In genomic region chr2:134118279-134119116, GRCh38 we compare ENCODE assay signal across 8 cellular contexts.
DNase-seq lines count a peak whose midpoint lies in the region; ATAC-seq and TF ChIP-seq lines count a peak whose summit lies in the region.

No MANE protein-coding gene starts in this region.

- no peaks in the 10 kb centered on the region for H3K9me3 ChIP-seq in adrenal gland (replicated peaks in 1 of 3)

- ATAC-seq in HG02798 (IDR thresholded peaks at IDR 0.05; ENCODE audit: poor library complexity, unreplicated experiment), result peak; percentile 41
- ATAC-seq in left cardiac atrium, result peak; percentile 45 to 51
- ATAC-seq in GM19324 (IDR thresholded peaks at IDR 0.05; ENCODE audit: low FRiP score, unreplicated experiment), result no peak

- H3K4me3 ChIP-seq in GM12875 (ENCODE audit: low read depth, low read length) (peak overlapping the region; percentile 81), adrenal gland (no peak overlapping the region), retinal pigment epithelial cell (ENCODE audit: low read length) (no peak overlapping the region)

- 31 to 32% (median 32%) methylated on average over 8 of the region's 8 CpGs for WGBS in adrenal gland, 4 donors

- peaks cover 0 to 29% of the 10 kb centered on the region in 2 donors for H3K4me1 ChIP-seq in adrenal gland (replicated peaks in 1 of 2)

- H3K27ac ChIP-seq in adrenal gland, result peak overlapping the region in 4 of 5 donors; percentile 28 to 95 (median 64)

- TF ChIP-seq CTCF in GM12875 (IDR thresholded peaks at IDR 0.05; ENCODE audit: borderline replicate concordance, insufficient read depth, low read depth, low read length) (peak; percentile 58; the same call in 1 of the 2 replicates), adrenal gland (IDR thresholded peaks at IDR 0.05) (peak; percentile 60 to 96 (median 89)), retinal pigment epithelial cell (conservative IDR thresholded peaks at IDR 0.05; ENCODE audit: low read depth, low read length) (peak; percentile 83)

- no peaks in the 10 kb centered on the region for H3K36me3 ChIP-seq in adrenal gland (replicated peaks in 1 of 2)

- TF ChIP-seq POLR2A in adrenal gland (IDR thresholded peaks at IDR 0.05), result no peak

- intact Hi-C loops in adrenal gland (cut with DNase I), result loop anchor here in 1 of 2 donors (5.0 to 10.0 kb wide), 4 partner anchors 74 to 336 kb away; no protein-coding TSS in a partner anchor
- intact Hi-C loops in left cardiac atrium (cut with DNase I), result loop anchor here in 1 of 2 donors (2.0 to 5.0 kb wide), 3 partner anchors 231 to 332 kb away; no protein-coding TSS in a partner anchor

- no peaks in the 10 kb centered on the region for H3K27me3 ChIP-seq in adrenal gland

- peak; percentile 86 for DNase-seq in NCI-H1436 (lab: John Stamatoyannopoulos, UW)
- DNase-seq in T follicular helper cell (ENCODE audit: low read depth), result peak; percentile 82
- DNase-seq in adrenal gland, result peak; percentile 91 to 98 (median 93)
- DNase-seq in left cardiac atrium, result peak; percentile 87
- peak; percentile 75 for DNase-seq in retinal pigment epithelial cell (ENCODE audit: low read depth)
